10 cellular contexts compared by ENCODE assay signal in genomic region chr13:25372275-25373081, GRCh38. TPM values are rescaled to one million over a fixed set of nuclear protein-coding genes. Genes with fewer than 3 reads are reported as not detected.
DNase-seq lines count a peak whose midpoint lies in the region; ATAC-seq and TF ChIP-seq lines count a peak whose summit lies in the region.
"Had no signal": no experiment of that assay in that cellular context is flagged by ENCODE, and none has a peak within 500 bp of the region (broad histone marks: within the 10 kb centered on the region; RNA-seq: fewer than 3 reads in every experiment).

No MANE protein-coding gene starts in this region.

- in situ Hi-C loops in gastrocnemius medialis (cut with MboI; ENCODE audit: low sequenced_read_pairs in 4 of 4): no loop called here

- H3K4me1 Mint-ChIP-seq in activated CD8-positive, alpha-beta memory T cell treated with anti-CD3 and anti-CD28 coated beads, Interleukin-2, amount 10 ng/mL, durations not matched to agents 7 days and 5 days: peaks cover 16% of the 10 kb centered on the region
- H3K4me1 Mint-ChIP-seq in activated naive CD8-positive, alpha-beta T cell treated with anti-CD3 and anti-CD28 coated beads, Interleukin-2, amount 50 U/mL, for 24 hours: peaks cover 8% of the 10 kb centered on the region

- peaks cover 73% of the 10 kb centered on the region for H3K27me3 Mint-ChIP-seq in activated CD8-positive, alpha-beta memory T cell treated with anti-CD3 and anti-CD28 coated beads, Interleukin-2, amount 10 ng/mL, durations not matched to agents 7 days and 5 days
- peaks cover 61% of the 10 kb centered on the region for H3K27me3 Mint-ChIP-seq in activated naive CD8-positive, alpha-beta T cell treated with anti-CD3 and anti-CD28 coated beads, Interleukin-2, amount 50 U/mL, for 24 hours

- intact Hi-C loops in PC-9 (cut with micrococcal nuclease; ENCODE audit: unreplicated experiment): loop anchor here (10.0 kb wide), 2 partner anchors 288 to 368 kb away; no protein-coding TSS in a partner anchor
- intact Hi-C loops in gastrocnemius medialis (cut with DNase I; ENCODE audit: low total_unique reads): no loop called here

- TF ChIP-seq CTCF in PC-9 (conservative IDR thresholded peaks at IDR 0.05) (no peak), gastrocnemius medialis (IDR thresholded peaks at IDR 0.05 in 4 of 5, conservative IDR thresholded peaks at IDR 0.05 in 1 of 5) (no peak)

- H4K20me1 ChIP-seq in PC-9 (ENCODE audit: insufficient read depth): no peaks in the 10 kb centered on the region

- no peak overlapping the region for H2AFZ ChIP-seq in PC-9

- H3K79me2 ChIP-seq in PC-9 (ENCODE audit: low read depth): no peaks in the 10 kb centered on the region

- no peak for TF ChIP-seq POLR2A in gastrocnemius medialis (IDR thresholded peaks at IDR 0.05)

- H3K9me3 ChIP-seq in PC-9 (ENCODE audit: insufficient read depth, low read depth) (no peaks in the 10 kb centered on the region), gastrocnemius medialis (no peaks in the 10 kb centered on the region)
- H3K9me3 ChIP-seq: adrenal gland had no signal

- H3K36me3 Mint-ChIP-seq in activated CD8-positive, alpha-beta memory T cell treated with anti-CD3 and anti-CD28 coated beads, Interleukin-2, amount 10 ng/mL, durations not matched to agents 7 days and 5 days: no peaks in the 10 kb centered on the region
- H3K36me3 Mint-ChIP-seq in activated naive CD8-positive, alpha-beta T cell treated with anti-CD3 and anti-CD28 coated beads, Interleukin-2, amount 50 U/mL, for 24 hours (ENCODE audit: low read depth): no peaks in the 10 kb centered on the region
- H3K36me3 Mint-ChIP-seq: CD4-positive, CD25-positive, alpha-beta regulatory T cell had no signal

- no peak overlapping the region for H3K27ac Mint-ChIP-seq in activated CD8-positive, alpha-beta memory T cell treated with anti-CD3 and anti-CD28 coated beads, Interleukin-2, amount 10 ng/mL, durations not matched to agents 7 days and 5 days
- no peak overlapping the region for H3K27ac Mint-ChIP-seq in activated naive CD8-positive, alpha-beta T cell treated with anti-CD3 and anti-CD28 coated beads, Interleukin-2, amount 50 U/mL, for 24 hours
- H3K27ac Mint-ChIP-seq: CD4-positive, CD25-positive, alpha-beta regulatory T cell had no signal

- no peaks in the 10 kb centered on the region for H3K9me2 ChIP-seq in PC-9 (ENCODE audit: insufficient read depth)

- no TSS peak for BruUV-seq in PC-9 (replicated peaks; lab: Mats Ljungman, UMichigan)

- POLR2A ChIA-PET in PC-9 (lab: Charles Lee; ENCODE audit: unreplicated experiment): no interaction called here

- CTCF ChIA-PET in activated CD8-positive, alpha-beta memory T cell treated with anti-CD3 and anti-CD28 coated beads, Interleukin-2, amount 10 ng/mL, durations not matched to agents 7 days and 5 days (lab: Charles Lee): no interaction called here
- CTCF ChIA-PET in PC-9 (lab: Charles Lee): no interaction called here

- no peaks in the 10 kb centered on the region for H3F3A ChIP-seq in PC-9 (ENCODE audit: insufficient read depth, low read depth)

- H3K4me3 ChIP-seq in PC-9 (no peak overlapping the region), gastrocnemius medialis (peak overlapping the region in 2 of 4 donors; percentile 7 to 38)

- no peaks in the 10 kb centered on the region for H3K9me3 Mint-ChIP-seq in activated CD8-positive, alpha-beta memory T cell treated with anti-CD3 and anti-CD28 coated beads, Interleukin-2, amount 10 ng/mL, durations not matched to agents 7 days and 5 days (ENCODE audit: low read depth)
- no peaks in the 10 kb centered on the region for H3K9me3 Mint-ChIP-seq in activated naive CD8-positive, alpha-beta T cell treated with anti-CD3 and anti-CD28 coated beads, Interleukin-2, amount 50 U/mL, for 24 hours

- ATAC-seq in activated CD8-positive, alpha-beta memory T cell treated with anti-CD3 and anti-CD28 coated beads, Interleukin-2, amount 10 ng/mL, durations not matched to agents 7 days and 5 days: peak; percentile 17
- ATAC-seq in activated naive CD8-positive, alpha-beta T cell treated with anti-CD3 and anti-CD28 coated beads, Interleukin-2, amount 50 U/mL, for 24 hours: no peak
- ATAC-seq in GM21717 (IDR thresholded peaks at IDR 0.05; ENCODE audit: unreplicated experiment): no peak
- ATAC-seq in gastrocnemius medialis: no peak

- no peak for DNase-seq in activated CD8-positive, alpha-beta memory T cell treated with anti-CD3 and anti-CD28 coated beads, Interleukin-2, amount 10 ng/mL, durations not matched to agents 7 days and 5 days
- DNase-seq in activated CD8-positive, alpha-beta memory T cell treated with anti-CD3 and anti-CD28 coated beads, Interleukin-2, amount 50 U/mL, for 4 hours: no peak
- DNase-seq in activated naive CD8-positive, alpha-beta T cell treated with anti-CD3 and anti-CD28 coated beads, Interleukin-2, amount 50 U/mL, for 24 hours: peak; percentile 2
- DNase-seq in islet precursor cell: peak; percentile 61
- DNase-seq in superior temporal gyrus (ENCODE audit: extremely low spot score): peak; percentile 38
- no peak for DNase-seq in PC-9
- DNase-seq in gastrocnemius medialis: no peak
- DNase-seq: CD4-positive, CD25-positive, alpha-beta regulatory T cell had no signal

- H3K4me2 ChIP-seq in PC-9: no peak overlapping the region

- H3K4me3 Mint-ChIP-seq in activated CD8-positive, alpha-beta memory T cell treated with anti-CD3 and anti-CD28 coated beads, Interleukin-2, amount 10 ng/mL, durations not matched to agents 7 days and 5 days: peak overlapping the region; percentile 39
- no peak overlapping the region for H3K4me3 Mint-ChIP-seq in activated naive CD8-positive, alpha-beta T cell treated with anti-CD3 and anti-CD28 coated beads, Interleukin-2, amount 50 U/mL, for 24 hours

- H3K36me3 ChIP-seq in PC-9 (ENCODE audit: low read depth): no peaks in the 10 kb centered on the region
- H3K36me3 ChIP-seq in gastrocnemius medialis: no peaks in the 10 kb centered on the region
- H3K36me3 ChIP-seq: adrenal gland had no signal

- peaks cover 58% of the 10 kb centered on the region for H3K27me3 ChIP-seq in PC-9 (ENCODE audit: insufficient read depth, low read depth)
- peaks cover 23 to 56% (median 48%) of the 10 kb centered on the region in 3 donors for H3K27me3 ChIP-seq in gastrocnemius medialis

- H3K4me1 ChIP-seq in PC-9 (replicated peaks; ENCODE audit: insufficient read depth): no peaks in the 10 kb centered on the region
- H3K4me1 ChIP-seq in gastrocnemius medialis: no peaks in the 10 kb centered on the region

- H3K27ac ChIP-seq in PC-9 (no peak overlapping the region), gastrocnemius medialis (no peak overlapping the region)

RNA-seq across cellular contexts. Expression of gene ATP8A2, which starts 0.7 kb away (rescaled TPM):
- under 1 TPM; 0.28 to 0.32 TPM for total RNA-seq in activated CD8-positive, alpha-beta memory T cell treated with anti-CD3 and anti-CD28 coated beads, Interleukin-2, amount 10 ng/mL, durations not matched to agents 7 days and 5 days
- total RNA-seq in PC-9 (2021) (not detected in 2 replicates), gastrocnemius medialis (not detected)

Comparison
In these comparisons a context has a peak if more than half of its experiments do, and no peak if none do; other contexts are left out.
1. DNase-seq: peak in activated naive CD8-positive, alpha-beta T cell treated with anti-CD3 and anti-CD28 coated beads, Interleukin-2, amount 50 U/mL, for 24 hours (single experiment), islet precursor cell (single experiment) and superior temporal gyrus (single experiment); none in activated CD8-positive, alpha-beta memory T cell treated with anti-CD3 and anti-CD28 coated beads, Interleukin-2, amount 10 ng/mL, durations not matched to agents 7 days and 5 days (single experiment), activated CD8-positive, alpha-beta memory T cell treated with anti-CD3 and anti-CD28 coated beads, Interleukin-2, amount 50 U/mL, for 4 hours (single experiment), PC-9 (0 of 2) and gastrocnemius medialis (0 of 2).